ENCODE assay signal across 26 cellular contexts in genomic region chr10:124870854-124871425, GRCh38.
DNase-seq lines count a peak whose midpoint lies in the region; ATAC-seq, FAIRE-seq and TF ChIP-seq lines count a peak whose summit lies in the region.
"Had no signal": no experiment of that assay in that cellular context is flagged by ENCODE, and none has a peak within 500 bp of the region (broad histone marks: within the 10 kb centered on the region; RNA-seq: fewer than 3 reads in every experiment).

No MANE protein-coding gene starts in this region.

- peaks cover 3% of the 10 kb centered on the region for H3K27me3 Mint-ChIP-seq in WTC11 (ENCODE audit: low read depth)
- H3K27me3 Mint-ChIP-seq in natural killer cell treated with Interleukin-12 subunit alpha and Interleukin-12 subunit beta and Interleukin-15 and Interleukin-18, amount 100 ng/mL, for 72 hours: peaks cover 2 to 8% of the 10 kb centered on the region in 2 donors

- in situ Hi-C loops in HepG2 (cut with HindIII; ENCODE audit: extremely low pct_ligation_motif_present, low pct_unique_long_range_greater_than_20kb): no loop called here

- H3K9ac ChIP-seq in HepG2 (ENCODE audit: insufficient read depth, low read depth, low read length): no peak overlapping the region
- H3K9ac ChIP-seq: SK-N-SH had no signal

- POLR2A ChIA-PET in HepG2 (lab: Yijun Ruan, JAX): no interaction called here
- POLR2A ChIA-PET in WTC11 (lab: Charles Lee): no interaction called here

- ATAC-seq in HepG2: peak; percentile 46; the same call in 1 of the 3 replicates
- no peak for ATAC-seq in right lobe of liver
- ATAC-seq in WTC11: peak; percentile 90
- no peak for ATAC-seq in lower lobe of right lung
- ATAC-seq in upper lobe of right lung: no peak
- ATAC-seq in natural killer cell treated with Interleukin-12 subunit alpha and Interleukin-12 subunit beta and Interleukin-15 and Interleukin-18, amount 100 ng/mL, for 72 hours: no peak
- ATAC-seq: HCT116, PC-3 had no signal

- H3K27ac Mint-ChIP-seq in WTC11: no peak overlapping the region
- no peak overlapping the region for H3K27ac Mint-ChIP-seq in natural killer cell treated with Interleukin-12 subunit alpha and Interleukin-12 subunit beta and Interleukin-15 and Interleukin-18, amount 100 ng/mL, for 72 hours
- H3K27ac Mint-ChIP-seq: CD14-positive monocyte had no signal

- TF ChIP-seq CTCF in HepG2 (CRISPR knock-in tag; IDR thresholded peaks at IDR 0.05): no peak
- TF ChIP-seq CTCF in right lobe of liver (IDR thresholded peaks at IDR 0.05): no peak
- no peak for TF ChIP-seq CTCF in WTC11 (IDR thresholded peaks at IDR 0.05)
- TF ChIP-seq CTCF in lower lobe of right lung (IDR thresholded peaks at IDR 0.05): no peak
- TF ChIP-seq CTCF in upper lobe of right lung (IDR thresholded peaks at IDR 0.05): no peak

- H3K27me3 ChIP-seq in HepG2 (ENCODE audit: control insufficient read depth in 1 of 2, insufficient read depth in 2 of 2, low read length in 2 of 2) (peaks cover 0 to 5% of the 10 kb centered on the region in 2 experiments; a peak in 2 of 5 replicates), right lobe of liver (no peaks in the 10 kb centered on the region), lower lobe of right lung (ENCODE audit: low read depth) (no peaks in the 10 kb centered on the region), upper lobe of right lung (no peaks in the 10 kb centered on the region)
- H3K27me3 ChIP-seq: BE2C had no signal

- H3K27ac ChIP-seq in HepG2 (ENCODE audit: extremely low read length, insufficient read depth, low read length) (no peak overlapping the region), right lobe of liver (no peak overlapping the region), lower lobe of right lung (no peak overlapping the region), upper lobe of right lung (no peak overlapping the region)

- TF ChIP-seq EP300 in HepG2 (IDR thresholded peaks at IDR 0.05; ENCODE audit: low read depth in 2 of 2, low read length in 2 of 2) (no peak), HepG2 (CRISPR knock-in tag; IDR thresholded peaks at IDR 0.05; ENCODE audit: borderline replicate concordance) (no peak)

- no peaks in the 10 kb centered on the region for H3K79me2 ChIP-seq in HepG2 (ENCODE audit: insufficient read depth, low read length)

- H3K4me1 Mint-ChIP-seq in WTC11: peaks cover 3% of the 10 kb centered on the region
- H3K4me1 Mint-ChIP-seq in natural killer cell treated with Interleukin-12 subunit alpha and Interleukin-12 subunit beta and Interleukin-15 and Interleukin-18, amount 100 ng/mL, for 72 hours (ENCODE audit: low read depth in 2 of 2): no peaks in the 10 kb centered on the region
- H3K4me1 Mint-ChIP-seq: CD14-positive monocyte had no signal

- no peaks in the 10 kb centered on the region for H3K9me3 ChIP-seq in HepG2 (ENCODE audit: low read length)
- no peaks in the 10 kb centered on the region for H3K9me3 ChIP-seq in right lobe of liver
- no peaks in the 10 kb centered on the region for H3K9me3 ChIP-seq in lower lobe of right lung
- H3K9me3 ChIP-seq in upper lobe of right lung: no peaks in the 10 kb centered on the region
- H3K9me3 ChIP-seq: BE2C, SK-N-SH had no signal

- intact Hi-C loops in HepG2 (cut with micrococcal nuclease; ENCODE audit: unreplicated experiment): no loop called here
- intact Hi-C loops in right lobe of liver (cut with DNase I): no loop called here
- intact Hi-C loops in lower lobe of right lung (cut with DNase I): no loop called here
- intact Hi-C loops in upper lobe of right lung (cut with DNase I): no loop called here

- H2AFZ ChIP-seq in HepG2 (ENCODE audit: low read length): no peak overlapping the region

- H3K9me3 Mint-ChIP-seq in WTC11: peaks cover 7% of the 10 kb centered on the region
- no peaks in the 10 kb centered on the region for H3K9me3 Mint-ChIP-seq in natural killer cell treated with Interleukin-12 subunit alpha and Interleukin-12 subunit beta and Interleukin-15 and Interleukin-18, amount 100 ng/mL, for 72 hours

- DNase-seq in HepG2 (ENCODE audit: low spot score) (no peak), right lobe of liver (no peak), WTC11 (ENCODE audit: low spot score) (peak; percentile 37), lower lobe of right lung (peak; percentile 20), upper lobe of right lung (peak; percentile 26), T-helper 9 cell (no peak)
- no peak for DNase-seq in activated T-cell treated with anti-CD3 and anti-CD28 coated beads, Interleukin-2, amount 50 U/mL, for 1 hour
- no peak for DNase-seq in natural killer cell treated with Interleukin-12 subunit alpha and Interleukin-12 subunit beta and Interleukin-15 and Interleukin-18, amount 100 ng/mL, for 72 hours (ENCODE audit: low spot score)
- DNase-seq: 8988T; ACHN; BE2C; DMS53; GOT3; KG1; MM.1S; NCI-H1694 treated with DMSO at 0.1 percent for 48 hours; NCI-H2081; NCI-H226; NCI-H510A; NK-92 treated with Interleukin-12 subunit alpha and Interleukin-12 subunit beta, amount 100 ng/mL, for 24 hours; PC-3; SK-N-SH had no signal

- CTCF ChIA-PET in HepG2 (lab: Yijun Ruan, JAX; ENCODE audit: low intra/inter-chr PET ratio, low total read pairs): no interaction called here
- CTCF ChIA-PET in WTC11 (lab: Charles Lee): interaction anchor here (0.8 kb wide), 1 partner anchor 14 kb away, joined by 3 read pairs; no protein-coding TSS in a partner anchor

- no peaks in the 10 kb centered on the region for H4K20me1 ChIP-seq in HepG2 (ENCODE audit: insufficient read depth, low read length)

- no TSS peak for BruUV-seq in HepG2 (replicated peaks; lab: Mats Ljungman, UMichigan)

- H3K4me2 ChIP-seq in HepG2 (ENCODE audit: low read depth, low read length): no peak overlapping the region
- H3K4me2 ChIP-seq: SK-N-SH had no signal

- no peak for FAIRE-seq in HepG2 (lab: Jason Lieb, UNC)
- FAIRE-seq: D721Med, HTR-8/SVneo had no signal

- 48% methylated on average over 8 of the region's 8 CpGs for WGBS in HepG2 (ENCODE audit: low lambda C conversion rate)
- WGBS in right lobe of liver (ENCODE audit: insufficient coverage, low coverage, low lambda C conversion rate, missing lambda C conversion rate): 94% methylated on average over 8 of the region's 8 CpGs

- TF ChIP-seq POLR2A in HepG2 (IDR thresholded peaks at IDR 0.05; ENCODE audit: insufficient read depth in 1 of 2, low read depth in 2 of 2, low read length in 2 of 2): no peak
- TF ChIP-seq POLR2A in right lobe of liver (IDR thresholded peaks at IDR 0.05): no peak

- H3K4me3 ChIP-seq in HepG2 (replicated peaks in 1 of 3; ENCODE audit: insufficient read depth in 1 of 3, low read depth in 2 of 3, low read length in 3 of 3) (no peak overlapping the region), right lobe of liver (no peak overlapping the region), lower lobe of right lung (no peak overlapping the region), upper lobe of right lung (no peak overlapping the region)

- 0 out of 2 replicates have a peak, but pooled peaks cover 4% of the 10 kb centered on the region for H3K36me3 Mint-ChIP-seq in WTC11
- no peaks in the 10 kb centered on the region for H3K36me3 Mint-ChIP-seq in natural killer cell treated with Interleukin-12 subunit alpha and Interleukin-12 subunit beta and Interleukin-15 and Interleukin-18, amount 100 ng/mL, for 72 hours
- H3K36me3 Mint-ChIP-seq: CD14-positive monocyte had no signal

- no peak overlapping the region for H3K4me3 Mint-ChIP-seq in WTC11
- H3K4me3 Mint-ChIP-seq in natural killer cell treated with Interleukin-12 subunit alpha and Interleukin-12 subunit beta and Interleukin-15 and Interleukin-18, amount 100 ng/mL, for 72 hours: no peak overlapping the region
- H3K4me3 Mint-ChIP-seq: CD14-positive monocyte had no signal

- peaks cover under 1% of the 10 kb centered on the region; the same call in 1 of the 2 replicates for H3K4me1 ChIP-seq in HepG2 (ENCODE audit: insufficient read depth, low read length)
- H3K4me1 ChIP-seq in right lobe of liver: peaks cover 0 to 14% (median 4%) of the 10 kb centered on the region in 4 donors
- H3K4me1 ChIP-seq in lower lobe of right lung: no peaks in the 10 kb centered on the region
- no peaks in the 10 kb centered on the region for H3K4me1 ChIP-seq in upper lobe of right lung
- H3K4me1 ChIP-seq: BE2C had no signal

- no peak for TF ChIP-seq RAD21 in HepG2 (CRISPR knock-in tag; IDR thresholded peaks at IDR 0.05)

- H3K36me3 ChIP-seq in HepG2 (replicated peaks in 1 of 2; ENCODE audit: control insufficient read depth in 1 of 2, insufficient read depth in 2 of 2, low read length in 2 of 2): no peaks in the 10 kb centered on the region
- no peaks in the 10 kb centered on the region for H3K36me3 ChIP-seq in right lobe of liver
- H3K36me3 ChIP-seq in lower lobe of right lung: no peaks in the 10 kb centered on the region
- no peaks in the 10 kb centered on the region for H3K36me3 ChIP-seq in upper lobe of right lung
- H3K36me3 ChIP-seq: BE2C had no signal

TF ChIP-seq in HepG2, 621 proteins besides CTCF, POLR2A, EP300 and RAD21 (continues in another document):
- TF ChIP-seq EED (CRISPR knock-in tag; IDR thresholded peaks at IDR 0.05) (no peak), MIER2 (CRISPR knock-in tag; IDR thresholded peaks at IDR 0.05) (no peak), KAT8 (CRISPR knock-in tag; IDR thresholded peaks at IDR 0.05) (no peak), WIZ (CRISPR knock-in tag; IDR thresholded peaks at IDR 0.05) (no peak)
- TF ChIP-seq, protein P1, sequence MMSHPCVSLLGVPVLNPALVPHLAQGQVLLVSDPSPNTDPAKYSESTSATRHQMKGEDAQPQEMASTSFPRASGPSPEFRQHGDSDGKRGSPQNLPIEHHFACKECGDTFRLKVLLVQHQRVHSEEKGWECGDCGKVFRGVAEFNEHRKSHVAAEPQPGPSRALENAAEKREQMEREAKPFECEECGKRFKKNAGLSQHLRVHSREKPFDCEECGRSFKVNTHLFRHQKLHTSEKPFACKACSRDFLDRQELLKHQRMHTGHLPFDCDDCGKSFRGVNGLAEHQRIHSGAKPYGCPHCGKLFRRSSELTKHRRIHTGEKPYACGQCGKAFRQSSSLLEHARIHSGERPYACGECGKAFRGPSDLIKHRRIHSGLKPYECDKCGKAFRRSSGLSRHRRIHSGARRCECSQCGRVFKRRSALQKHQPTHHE (CRISPR knock-in tag; IDR thresholded peaks at IDR 0.05; ENCODE audit: borderline replicate concordance): no peak

TF ChIP-seq in WTC11, 78 proteins besides CTCF, POLR2A, EP300 and RAD21:
- TF ChIP-seq GTF2I (CRISPR knock-in tag; conservative IDR thresholded peaks at IDR 0.05): no peak
- TF ChIP-seq, protein P2, sequence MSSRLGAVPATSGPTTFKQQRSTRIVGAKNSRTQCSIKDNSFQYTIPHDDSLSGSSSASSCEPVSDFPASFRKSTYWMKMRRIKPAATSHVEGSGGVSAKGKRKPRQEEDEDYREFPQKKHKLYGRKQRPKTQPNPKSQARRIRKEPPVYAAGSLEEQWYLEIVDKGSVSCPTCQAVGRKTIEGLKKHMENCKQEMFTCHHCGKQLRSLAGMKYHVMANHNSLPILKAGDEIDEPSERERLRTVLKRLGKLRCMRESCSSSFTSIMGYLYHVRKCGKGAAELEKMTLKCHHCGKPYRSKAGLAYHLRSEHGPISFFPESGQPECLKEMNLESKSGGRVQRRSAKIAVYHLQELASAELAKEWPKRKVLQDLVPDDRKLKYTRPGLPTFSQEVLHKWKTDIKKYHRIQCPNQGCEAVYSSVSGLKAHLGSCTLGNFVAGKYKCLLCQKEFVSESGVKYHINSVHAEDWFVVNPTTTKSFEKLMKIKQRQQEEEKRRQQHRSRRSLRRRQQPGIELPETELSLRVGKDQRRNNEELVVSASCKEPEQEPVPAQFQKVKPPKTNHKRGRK (CRISPR knock-in tag; IDR thresholded peaks at IDR 0.05; ENCODE audit: borderline replicate concordance): peak; percentile 95; the same call in 1 of the 2 replicates

Comparison
In these comparisons a context has a peak if more than half of its experiments do, and no peak if none do; other contexts are left out.
1. ATAC-seq: peak in HepG2 (single experiment) and WTC11 (single experiment); none in right lobe of liver (0 of 4), lower lobe of right lung (0 of 2), upper lobe of right lung (single experiment) and natural killer cell treated with Interleukin-12 subunit alpha and Interleukin-12 subunit beta and Interleukin-15 and Interleukin-18, amount 100 ng/mL, for 72 hours (0 of 2).
2. DNase-seq: peak in WTC11 (single experiment), lower lobe of right lung (single experiment) and upper lobe of right lung (single experiment); none in HepG2 (single experiment), right lobe of liver (0 of 3), T-helper 9 cell (single experiment), activated T-cell treated with anti-CD3 and anti-CD28 coated beads, Interleukin-2, amount 50 U/mL, for 1 hour (single experiment) and natural killer cell treated with Interleukin-12 subunit alpha and Interleukin-12 subunit beta and Interleukin-15 and Interleukin-18, amount 100 ng/mL, for 72 hours (single experiment).